Comparison of ENCODE assay signal across 17 cellular contexts in genomic region chr6:165831812-165832470, GRCh38.
"Had no signal": no experiment of that assay in that cellular context is flagged by ENCODE, and none has a peak within 500 bp of the region (broad histone marks: within the 10 kb centered on the region; RNA-seq: fewer than 3 reads in every experiment).

No MANE protein-coding gene starts in this region.

- H3K27me3 ChIP-seq: ovary had no signal

- FAIRE-seq: astrocyte, bronchial epithelial cell, TTC549 had no signal

- H3K27ac ChIP-seq: dorsolateral prefrontal cortex, ovary had no signal

- H3K9me3 ChIP-seq: ovary had no signal

- H3K27ac Mint-ChIP-seq: activated CD8-positive, alpha-beta T cell treated with anti-CD3 and anti-CD28 coated beads, Interleukin-2, amount 10 ng/mL, durations not matched to agents 7 days and 5 days; activated T-cell treated with anti-CD3 and anti-CD28 coated beads, Interleukin-2, amount 50 U/mL, for 72 hours; endodermal cell; type B pancreatic cell; WTC11 had no signal

- H3K36me3 ChIP-seq: ovary had no signal

- DNase-seq: activated CD4-positive, alpha-beta T cell treated with anti-CD3 and anti-CD28 coated beads for 48 hours; activated CD8-positive, alpha-beta memory T cell treated with anti-CD3 and anti-CD28 coated beads, Interleukin-2, amount 50 U/mL, for 48 hours; activated CD8-positive, alpha-beta T cell treated with anti-CD3 and anti-CD28 coated beads, Interleukin-2, amount 10 ng/mL, durations not matched to agents 7 days and 5 days; activated T-cell treated with anti-CD3 and anti-CD28 coated beads, Interleukin-2, amount 50 U/mL, for 72 hours; dorsolateral prefrontal cortex; endodermal cell; erythroblast; mesenchymal stem cell; ovary; stimulated activated naive CD8-positive, alpha-beta T cell treated with anti-CD3 and anti-CD28 coated beads, Interleukin-15, amount 100 ng/mL, for 72 hours had no signal

- H3K4me3 Mint-ChIP-seq: activated CD8-positive, alpha-beta T cell treated with anti-CD3 and anti-CD28 coated beads, Interleukin-2, amount 10 ng/mL, durations not matched to agents 7 days and 5 days; activated T-cell treated with anti-CD3 and anti-CD28 coated beads, Interleukin-2, amount 50 U/mL, for 72 hours; endodermal cell; neural crest cell; stimulated activated naive CD8-positive, alpha-beta T cell treated with anti-CD3 and anti-CD28 coated beads, Interleukin-15, amount 100 ng/mL, for 72 hours; type B pancreatic cell; WTC11 had no signal

- ATAC-seq: activated CD8-positive, alpha-beta T cell treated with anti-CD3 and anti-CD28 coated beads, Interleukin-2, amount 10 ng/mL, durations not matched to agents 7 days and 5 days; activated T-cell treated with anti-CD3 and anti-CD28 coated beads, Interleukin-2, amount 50 U/mL, for 72 hours; sciatic nerve; stimulated activated naive CD8-positive, alpha-beta T cell treated with anti-CD3 and anti-CD28 coated beads, Interleukin-15, amount 100 ng/mL, for 72 hours; WTC11 had no signal

- H3K36me3 Mint-ChIP-seq: type B pancreatic cell, WTC11 had no signal

- H3K4me3 ChIP-seq: dorsolateral prefrontal cortex, ovary had no signal

- H3K9me3 Mint-ChIP-seq: activated T-cell treated with anti-CD3 and anti-CD28 coated beads, Interleukin-2, amount 50 U/mL, for 72 hours; endodermal cell; stimulated activated naive CD8-positive, alpha-beta T cell treated with anti-CD3 and anti-CD28 coated beads, Interleukin-15, amount 100 ng/mL, for 72 hours had no signal
